In the genomic region with DNA sequence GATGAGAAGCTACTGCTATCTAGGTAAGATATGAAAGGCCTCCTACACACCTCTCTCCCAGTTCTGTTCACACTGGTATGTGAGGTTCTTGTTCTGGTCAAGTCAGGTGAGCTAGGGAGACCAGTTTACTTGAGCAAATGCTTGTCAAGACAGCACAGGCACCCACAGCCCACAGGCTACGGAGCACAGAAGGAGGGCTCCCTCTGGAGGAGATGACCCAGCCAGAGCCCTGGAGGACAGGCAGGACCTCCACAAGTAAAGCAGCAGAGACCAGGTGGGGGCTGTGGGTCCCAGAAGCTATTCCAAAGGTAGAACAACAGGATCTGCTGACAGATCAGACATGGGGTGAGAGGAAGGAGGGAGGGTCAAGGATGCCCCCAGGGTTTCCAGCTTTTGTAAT, we compare ENCODE assay signal across 1 cellular context.
A peak's percentile ranks its signal among the peaks of the same experiment; 100 is the strongest.
TF ChIP-seq lines count a peak whose summit lies in the region.

No MANE protein-coding gene starts in this region.

TF ChIP-seq in HEK293, 187 proteins besides CTCF, POLR2A, EP300 and RAD21 (continued from another document):
- TF ChIP-seq, protein P1, sequence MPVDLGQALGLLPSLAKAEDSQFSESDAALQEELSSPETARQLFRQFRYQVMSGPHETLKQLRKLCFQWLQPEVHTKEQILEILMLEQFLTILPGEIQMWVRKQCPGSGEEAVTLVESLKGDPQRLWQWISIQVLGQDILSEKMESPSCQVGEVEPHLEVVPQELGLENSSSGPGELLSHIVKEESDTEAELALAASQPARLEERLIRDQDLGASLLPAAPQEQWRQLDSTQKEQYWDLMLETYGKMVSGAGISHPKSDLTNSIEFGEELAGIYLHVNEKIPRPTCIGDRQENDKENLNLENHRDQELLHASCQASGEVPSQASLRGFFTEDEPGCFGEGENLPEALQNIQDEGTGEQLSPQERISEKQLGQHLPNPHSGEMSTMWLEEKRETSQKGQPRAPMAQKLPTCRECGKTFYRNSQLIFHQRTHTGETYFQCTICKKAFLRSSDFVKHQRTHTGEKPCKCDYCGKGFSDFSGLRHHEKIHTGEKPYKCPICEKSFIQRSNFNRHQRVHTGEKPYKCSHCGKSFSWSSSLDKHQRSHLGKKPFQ (tag by site-specific recombination; IDR thresholded peaks at IDR 0.05): no peak
- TF ChIP-seq KLF10 (tag by site-specific recombination; IDR thresholded peaks at IDR 0.05) (no peak), TRIM28 (IDR thresholded peaks at IDR 0.05; ENCODE audit: borderline replicate concordance, low read length) (no peak), ZXDB (tag by site-specific recombination; IDR thresholded peaks at IDR 0.05) (no peak), ZNF600 (tag by site-specific recombination; IDR thresholded peaks at IDR 0.05) (0 out of 2 replicates have a peak, but pooled peaks have one; percentile 36), ZNF266 (tag by site-specific recombination; IDR thresholded peaks at IDR 0.05; ENCODE audit: low read depth) (no peak), ZNF544 (tag by site-specific recombination; IDR thresholded peaks at IDR 0.05) (no peak), ZNF416 (tag by site-specific recombination; IDR thresholded peaks at IDR 0.05) (no peak), ZNF473 (tag by site-specific recombination; IDR thresholded peaks at IDR 0.05) (no peak), ZBTB8A (tag by site-specific recombination; IDR thresholded peaks at IDR 0.05) (no peak)
TF ChIP-seq in HEK293: peak in this region for 3.
